11 cellular contexts compared by ENCODE assay signal in the genomic region with DNA sequence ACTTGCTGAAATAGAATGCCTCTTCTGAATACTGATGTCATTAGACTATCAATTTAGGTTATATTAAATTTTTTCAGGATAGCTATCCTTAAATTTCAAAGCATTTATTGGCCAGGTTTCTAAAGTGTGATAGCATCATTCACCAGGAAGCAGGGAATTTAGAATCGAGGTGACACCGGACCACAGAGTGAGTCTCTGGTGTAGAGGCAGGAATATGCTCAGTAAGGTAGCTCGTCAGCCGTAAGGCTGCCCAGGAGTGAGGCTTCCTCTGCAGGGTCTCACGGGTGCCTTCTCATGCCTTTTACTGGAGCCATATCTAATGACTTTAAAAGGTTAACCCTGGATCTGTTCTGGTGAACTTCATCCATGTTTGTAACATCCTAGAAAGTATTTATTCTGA.
A peak's percentile ranks its signal among the peaks of the same experiment; 100 is the strongest.
DNase-seq lines count a peak whose midpoint lies in the region; ATAC-seq, FAIRE-seq and TF ChIP-seq lines count a peak whose summit lies in the region.
"Had no signal": no experiment of that assay in that cellular context is flagged by ENCODE, and none has a peak within 500 bp of the region (broad histone marks: within the 10 kb centered on the region; RNA-seq: fewer than 3 reads in every experiment).

No MANE protein-coding gene starts in this region.

- TF ChIP-seq POLR2A in GM12892 (IDR thresholded peaks at IDR 0.05; ENCODE audit: low read depth, low read length), result peak; percentile 23; the same call in 1 of the 2 replicates

- H3K27ac ChIP-seq in esophagus (ENCODE audit: low read depth in 2 of 2, low read length in 1 of 2), result peak overlapping the region; percentile 95 to 96
- H3K27ac ChIP-seq in skin epidermis, result peak overlapping the region in 14 of 21 experiments; percentile 1 to 84 (median 68)

- peaks cover 8 to 32% of the 10 kb centered on the region in 2 donors for H3K4me1 ChIP-seq in esophagus (ENCODE audit: control insufficient read depth in 2 of 2, insufficient read depth in 2 of 2, low read length in 1 of 2)

- no peak for DNase-seq in GM12892 (ENCODE audit: insufficient read length)
- no peak for DNase-seq in T-helper 17 cell
- DNase-seq in dedifferentiated amniotic fluid mesenchymal stem cell (ENCODE audit: extremely low spot score), result no peak
- no peak for DNase-seq in progenitor cell of endocrine pancreas (ENCODE audit: low spot score, unreplicated experiment)
- DNase-seq in NCI-H2227 (lab: John Stamatoyannopoulos, UW; ENCODE audit: unreplicated experiment), result no peak
- DNase-seq: activated effector memory CD4-positive, alpha-beta T cell treated with anti-CD3 and anti-CD28 coated beads, Interleukin-2, amount 50 U/mL, for 16 hours; NCI-H1105 had no signal

- no peak overlapping the region for H3K4me3 ChIP-seq in esophagus (ENCODE audit: low read depth in 1 of 2, low read length in 2 of 2)
- H3K4me3 ChIP-seq in skin epidermis, result no peak overlapping the region

- WGBS in esophagus, 2 donors, result 59 to 65% methylated on average over 5 of the region's 5 CpGs

- H3K27me3 ChIP-seq in esophagus (ENCODE audit: control insufficient read depth in 1 of 2, insufficient read depth in 2 of 2, low read length in 2 of 2), result no peaks in the 10 kb centered on the region
- H3K27me3 ChIP-seq: neutrophil had no signal

- H3K4me3 Mint-ChIP-seq in T-helper 17 cell (no peak overlapping the region), progenitor cell of endocrine pancreas (ENCODE audit: low read depth) (no peak overlapping the region)

- TF ChIP-seq CTCF in progenitor cell of endocrine pancreas (IDR thresholded peaks at IDR 0.05; ENCODE audit: unreplicated experiment), result no peak

- H3K27me3 Mint-ChIP-seq in T-helper 17 cell, result no peaks in the 10 kb centered on the region
- H3K27me3 Mint-ChIP-seq in progenitor cell of endocrine pancreas, result no peaks in the 10 kb centered on the region

- no peaks in the 10 kb centered on the region for H3K9me3 Mint-ChIP-seq in progenitor cell of endocrine pancreas (ENCODE audit: low read depth)

- no peaks in the 10 kb centered on the region for H3K9me3 ChIP-seq in T-helper 17 cell (ENCODE audit: control insufficient read depth, low read length, poor library complexity, severe bottlenecking)
- no peaks in the 10 kb centered on the region for H3K9me3 ChIP-seq in esophagus (ENCODE audit: control insufficient read depth in 2 of 2, insufficient read depth in 1 of 2, low read depth in 1 of 2, low read length in 1 of 2)
- H3K9me3 ChIP-seq: neutrophil had no signal

- FAIRE-seq in GM12892 (lab: Jason Lieb, UNC), result no peak
- FAIRE-seq: frontal cortex had no signal

- H3K27ac Mint-ChIP-seq in T-helper 17 cell (peak overlapping the region; percentile 94), progenitor cell of endocrine pancreas (no peak overlapping the region)

- H3K36me3 ChIP-seq in esophagus (ENCODE audit: control insufficient read depth in 2 of 2, insufficient read depth in 2 of 2, low read length in 1 of 2), result peaks cover 0 to 11% of the 10 kb centered on the region in 2 donors

- ATAC-seq in T-helper 17 cell, result no peak

- H3K4me1 Mint-ChIP-seq in T-helper 17 cell, result peaks cover 69% of the 10 kb centered on the region
- peaks cover 12% of the 10 kb centered on the region for H3K4me1 Mint-ChIP-seq in progenitor cell of endocrine pancreas (ENCODE audit: low read depth)

- peaks cover 12% of the 10 kb centered on the region for H3K36me3 Mint-ChIP-seq in T-helper 17 cell (ENCODE audit: low read depth)
- no peaks in the 10 kb centered on the region for H3K36me3 Mint-ChIP-seq in progenitor cell of endocrine pancreas (ENCODE audit: insufficient read depth)
